In the genomic region with DNA sequence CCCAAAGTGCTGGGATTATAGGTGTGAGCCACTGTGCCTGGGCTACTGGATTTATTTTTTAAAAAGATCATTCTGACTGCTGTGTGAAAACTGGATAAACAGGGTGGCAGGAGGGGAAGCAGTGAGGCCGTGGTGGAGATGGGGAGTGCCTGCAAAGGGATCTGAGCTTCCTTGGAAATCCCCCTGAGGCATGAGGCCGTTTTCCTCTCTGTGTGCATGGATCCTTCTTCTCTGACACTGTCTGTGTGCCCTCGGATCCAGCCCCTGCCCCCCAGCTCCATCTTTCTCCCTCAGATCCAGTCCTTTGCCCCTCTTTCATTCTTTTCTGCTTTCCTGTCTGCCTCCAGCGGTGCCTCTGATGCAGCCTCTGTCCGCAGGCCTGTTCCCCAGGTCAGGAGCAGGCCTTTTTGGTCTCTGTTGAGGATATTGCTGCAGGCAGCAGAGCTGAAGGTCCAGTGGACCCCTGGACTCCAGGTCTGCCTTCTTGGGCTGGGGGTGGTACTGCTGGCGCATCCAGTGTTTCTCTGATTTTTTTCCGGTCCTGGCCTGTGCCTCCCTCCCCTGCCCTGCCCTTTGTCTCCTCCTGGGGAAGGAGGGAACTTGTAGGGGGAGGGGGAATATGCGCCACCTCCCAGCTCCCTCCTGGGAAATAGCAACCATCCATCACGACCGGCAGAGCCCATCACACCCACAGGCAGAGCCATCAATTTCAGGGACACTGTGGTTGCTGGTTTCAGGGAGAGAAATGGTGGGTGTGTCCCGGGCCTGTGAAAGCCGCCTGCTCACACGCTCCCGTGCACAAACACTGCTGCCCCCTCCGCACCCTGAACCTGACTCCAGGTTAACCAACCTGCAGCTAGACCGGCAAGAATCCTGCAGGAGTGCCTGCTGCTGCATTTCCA, we compare ENCODE assay signal across 23 cellular contexts. TPM values are rescaled to one million over a fixed set of nuclear protein-coding genes. Genes with fewer than 3 reads are reported as not detected.
DNase-seq lines count a peak whose midpoint lies in the region; ATAC-seq and TF ChIP-seq lines count a peak whose summit lies in the region.
"Had no signal": no experiment of that assay in that cellular context is flagged by ENCODE, and none has a peak within 500 bp of the region (broad histone marks: within the 10 kb centered on the region; RNA-seq: fewer than 3 reads in every experiment).

No MANE protein-coding gene starts in this region.

- H3K9me1 ChIP-seq in IMR-90 (ENCODE audit: insufficient read depth, low read length): no peaks in the 10 kb centered on the region

- no peak overlapping the region for H3K27ac Mint-ChIP-seq in stimulated activated naive B cell treated with anti-CD40 and anti-IgM and Interleukin-4, amounts not matched to agents 10 μg/mL and 1 μg/mL and 100 μg/mL, for 72 hours
- H3K27ac Mint-ChIP-seq: activated CD4-positive, alpha-beta T cell treated with anti-CD3 and anti-CD28 coated beads for 36 hours; activated naive CD4-positive, alpha-beta T cell treated with anti-CD3 and anti-CD28 coated beads for 36 hours; dendritic cell treated with granulocyte-macrophage colony-stimulating factor and Interleukin-4, amounts not matched to agents 40 ng/mL and 50 ng/mL, for 4 days; T-cell had no signal

- H3K4me2 ChIP-seq in BLaER1 treated with 17β-estradiol and CSF1 and Interleukin-3, amounts not matched to agents 10 nM and 100 nM: peak overlapping the region; percentile 52 to 87 (median 74)
- H3K4me2 ChIP-seq in IMR-90 (ENCODE audit: low read depth, low read length): no peak overlapping the region

- DNase-seq in IMR-90: no peak
- DNase-seq in SK-N-DZ (ENCODE audit: low spot score): peak; percentile 82
- peak; percentile 66 for DNase-seq in iPS-NIHi11 (ENCODE audit: low spot score)
- DNase-seq in activated effector memory CD4-positive, alpha-beta T cell treated with Interleukin-2 at 50 U/mL for 16 hours: no peak
- DNase-seq in MV-4-11 (lab: John Stamatoyannopoulos, UW): no peak
- DNase-seq in stimulated activated naive B cell treated with anti-CD40 and anti-IgM and Interleukin-4, amounts not matched to agents 10 μg/mL and 1 μg/mL and 100 μg/mL, for 72 hours: no peak
- DNase-seq: activated CD4-positive, alpha-beta T cell treated with anti-CD3 and anti-CD28 coated beads for 36 hours; activated naive CD4-positive, alpha-beta T cell treated with anti-CD3 and anti-CD28 coated beads for 36 hours; activated T-cell treated with anti-CD3 and anti-CD28 coated beads, Interleukin-2, amount 50 U/mL, for 4 hours; amygdala; C1 segment of cervical spinal cord; heart left ventricle; NCI-H1092 treated with DMSO at 0.1 percent for 48 hours; Right ventricle myocardium superior; T-cell had no signal

- no peak overlapping the region for H4K5ac ChIP-seq in IMR-90 (ENCODE audit: low read depth, low read length)

- no peak overlapping the region for H2AK5ac ChIP-seq in IMR-90 (ENCODE audit: low read depth, low read length)

- POLR2A ChIA-PET in IMR-90 (lab: Charles Lee; ENCODE audit: unreplicated experiment): no interaction called here

- ATAC-seq in IMR-90 (ENCODE audit: low read depth): no peak
- ATAC-seq in stimulated activated naive B cell treated with anti-CD40 and anti-IgM and Interleukin-4, amounts not matched to agents 10 μg/mL and 1 μg/mL and 100 μg/mL, for 72 hours (replicated peaks): no peak
- ATAC-seq in GM18505 (IDR thresholded peaks at IDR 0.05; ENCODE audit: unreplicated experiment): no peak
- ATAC-seq: activated CD4-positive, alpha-beta T cell treated with anti-CD3 and anti-CD28 coated beads for 36 hours; activated T-cell treated with anti-CD3 and anti-CD28 coated beads, Interleukin-2, amount 50 U/mL, for 4 hours; heart left ventricle; T-cell had no signal

- H3K4me3 Mint-ChIP-seq in stimulated activated naive B cell treated with anti-CD40 and anti-IgM and Interleukin-4, amounts not matched to agents 10 μg/mL and 1 μg/mL and 100 μg/mL, for 72 hours: no peak overlapping the region
- H3K4me3 Mint-ChIP-seq: activated CD4-positive, alpha-beta T cell treated with anti-CD3 and anti-CD28 coated beads for 36 hours; activated naive CD4-positive, alpha-beta T cell treated with anti-CD3 and anti-CD28 coated beads for 36 hours; activated T-cell treated with anti-CD3 and anti-CD28 coated beads, Interleukin-2, amount 50 U/mL, for 4 hours; dendritic cell treated with granulocyte-macrophage colony-stimulating factor and Interleukin-4, amounts not matched to agents 40 ng/mL and 50 ng/mL, for 4 days; nephron; T-cell had no signal

- H3K9me3 ChIP-seq in BLaER1 treated with 17β-estradiol and CSF1 and Interleukin-3, amounts not matched to agents 10 nM and 100 nM (replicated peaks in 1 of 11): no peaks in the 10 kb centered on the region; a peak in 1 of 22 replicates
- H3K9me3 ChIP-seq in IMR-90 (ENCODE audit: control insufficient read depth, insufficient read depth, low read length): no peaks in the 10 kb centered on the region
- H3K9me3 ChIP-seq: HAP-1, heart left ventricle, prostate gland, vagina had no signal

- dilution Hi-C loops in IMR-90 (cut with HindIII; ENCODE audit: low sequenced_read_pairs, unreplicated experiment): no loop called here

- H3K36me3 Mint-ChIP-seq in stimulated activated naive B cell treated with anti-CD40 and anti-IgM and Interleukin-4, amounts not matched to agents 10 μg/mL and 1 μg/mL and 100 μg/mL, for 72 hours: no peaks in the 10 kb centered on the region
- H3K36me3 Mint-ChIP-seq: T-cell had no signal

- TF ChIP-seq POLR2A in IMR-90 (IDR thresholded peaks at IDR 0.05; ENCODE audit: low read depth, low read length) (no peak), GM18505 (IDR thresholded peaks at IDR 0.05; ENCODE audit: borderline replicate concordance, extremely low read depth, insufficient read depth, insufficient read length) (no peak)

- H2BK15ac ChIP-seq in IMR-90 (ENCODE audit: low read depth, low read length): no peak overlapping the region

- peak overlapping the region; percentile 42 for H2AK9ac ChIP-seq in IMR-90 (replicated peaks; ENCODE audit: low read depth, low read length, poor library complexity)

- no peak overlapping the region for H4K8ac ChIP-seq in IMR-90 (ENCODE audit: low read depth in 2 of 2, low read length in 2 of 2)

- H2AFZ ChIP-seq in IMR-90 (replicated peaks; ENCODE audit: low read length, poor library complexity): no peak overlapping the region

- H3K4me3 ChIP-seq in BLaER1 treated with 17β-estradiol and CSF1 and Interleukin-3, amounts not matched to agents 10 nM and 100 nM: no peak overlapping the region
- H3K4me3 ChIP-seq in IMR-90 (ENCODE audit: insufficient read depth, low read depth, low read length): no peak overlapping the region
- H3K4me3 ChIP-seq: HAP-1, heart left ventricle, prostate gland, vagina had no signal

- no peak overlapping the region for H3K14ac ChIP-seq in IMR-90 (replicated peaks; ENCODE audit: low read depth, low read length)

- in situ Hi-C loops in IMR-90 (cut with MboI; ENCODE audit: low sequenced_read_pairs): no loop called here

- H3K56ac ChIP-seq in IMR-90 (ENCODE audit: extremely low read depth, insufficient read depth, low read length): no peak overlapping the region

- no peak overlapping the region for H3K18ac ChIP-seq in IMR-90 (ENCODE audit: low read depth, low read length)

- H3K27me3 ChIP-seq in BLaER1 treated with 17β-estradiol and CSF1 and Interleukin-3, amounts not matched to agents 10 nM and 100 nM: no peaks in the 10 kb centered on the region
- H3K27me3 ChIP-seq in IMR-90 (ENCODE audit: control insufficient read depth, insufficient read depth, low read length): peaks cover 29% of the 10 kb centered on the region
- H3K27me3 ChIP-seq: vagina had no signal

- no peaks in the 10 kb centered on the region for H3K4me1 Mint-ChIP-seq in stimulated activated naive B cell treated with anti-CD40 and anti-IgM and Interleukin-4, amounts not matched to agents 10 μg/mL and 1 μg/mL and 100 μg/mL, for 72 hours
- H3K4me1 Mint-ChIP-seq: activated CD4-positive, alpha-beta T cell treated with anti-CD3 and anti-CD28 coated beads for 36 hours; nephron; T-cell had no signal

- H3K4me1 ChIP-seq in BLaER1 treated with 17β-estradiol and CSF1 and Interleukin-3, amounts not matched to agents 10 nM and 100 nM: peaks cover 10 to 61% (median 45%) of the 10 kb centered on the region in 10 experiments
- no peaks in the 10 kb centered on the region for H3K4me1 ChIP-seq in IMR-90 (ENCODE audit: control insufficient read depth, insufficient read depth, low read length)
- H3K4me1 ChIP-seq: HAP-1, heart left ventricle, prostate gland, vagina had no signal

- no TSS peak for BruUV-seq in IMR-90 (replicated peaks; lab: Mats Ljungman, UMichigan)

- H3K9ac ChIP-seq in BLaER1 treated with 17β-estradiol and CSF1 and Interleukin-3, amounts not matched to agents 10 nM and 100 nM: peak overlapping the region in 8 of 11 experiments; percentile 4 to 64 (median 46); a peak in 14 of 22 replicates
- H3K9ac ChIP-seq in IMR-90 (ENCODE audit: low read depth, low read length): no peak overlapping the region

- H3K4ac ChIP-seq in IMR-90 (ENCODE audit: low read depth, low read length): no peak overlapping the region

- WGBS in IMR-90 (ENCODE audit: extremely low coverage in 2 of 2, insufficient read length in 1 of 2), 2 experiments: 100% methylated on average over 1 of the region's 16 CpGs; no CpG with 5 or more reads in 1 of the 2 experiments

- H2BK20ac ChIP-seq in IMR-90 (ENCODE audit: low read depth, low read length): no peak overlapping the region

- H3K79me1 ChIP-seq in IMR-90 (ENCODE audit: low read depth in 1 of 2, low read length in 2 of 2): no peaks in the 10 kb centered on the region

- no peak for TF ChIP-seq CTCF in IMR-90 (conservative IDR thresholded peaks at IDR 0.05; ENCODE audit: low read depth, low read length)

- H2BK120ac ChIP-seq in IMR-90 (ENCODE audit: low read depth, low read length): no peak overlapping the region

- no peak overlapping the region for H3K23ac ChIP-seq in IMR-90 (ENCODE audit: low read depth, low read length)

- TF ChIP-seq RAD21 in IMR-90 (IDR thresholded peaks at IDR 0.05; ENCODE audit: low read length): no peak

- no peak overlapping the region for H4K91ac ChIP-seq in IMR-90 (ENCODE audit: insufficient read depth, low read depth, low read length)

- peak overlapping the region in 5 of 11 experiments; percentile 17 to 64 (median 50); a peak in 9 of 22 replicates for H3K27ac ChIP-seq in BLaER1 treated with 17β-estradiol and CSF1 and Interleukin-3, amounts not matched to agents 10 nM and 100 nM
- H3K27ac ChIP-seq in IMR-90 (ENCODE audit: insufficient read depth, low read length): no peak overlapping the region
- H3K27ac ChIP-seq: heart left ventricle, prostate gland, vagina had no signal

- CTCF ChIA-PET in IMR-90 (lab: Yijun Ruan, JAX): no interaction called here

- H4K20me1 ChIP-seq in BLaER1 treated with 17β-estradiol and CSF1 and Interleukin-3, amounts not matched to agents 10 nM and 100 nM: peaks cover 0 to 93% (median 66%) of the 10 kb centered on the region in 11 experiments; a peak in 17 of 22 replicates
- peaks cover 3% of the 10 kb centered on the region; the same call in 1 of the 2 replicates for H4K20me1 ChIP-seq in IMR-90 (ENCODE audit: insufficient read depth, low read length)

- no peaks in the 10 kb centered on the region for H3K9me3 Mint-ChIP-seq in stimulated activated naive B cell treated with anti-CD40 and anti-IgM and Interleukin-4, amounts not matched to agents 10 μg/mL and 1 μg/mL and 100 μg/mL, for 72 hours
- H3K9me3 Mint-ChIP-seq: activated naive CD4-positive, alpha-beta T cell treated with anti-CD3 and anti-CD28 coated beads for 36 hours; activated T-cell treated with anti-CD3 and anti-CD28 coated beads, Interleukin-2, amount 50 U/mL, for 4 hours; dendritic cell treated with granulocyte-macrophage colony-stimulating factor and Interleukin-4, amounts not matched to agents 40 ng/mL and 50 ng/mL, for 4 days; nephron; T-cell had no signal

- intact Hi-C loops in IMR-90 (cut with micrococcal nuclease): no loop called here

- H2BK5ac ChIP-seq in IMR-90 (ENCODE audit: low read depth, low read length, poor library complexity, severe bottlenecking): no peak overlapping the region

- peaks cover 0 to 84% (median 71%) of the 10 kb centered on the region in 11 experiments; a peak in 16 of 22 replicates for H3K36me3 ChIP-seq in BLaER1 treated with 17β-estradiol and CSF1 and Interleukin-3, amounts not matched to agents 10 nM and 100 nM
- H3K36me3 ChIP-seq in IMR-90 (ENCODE audit: control insufficient read depth, insufficient read depth, low read length): no peaks in the 10 kb centered on the region
- H3K36me3 ChIP-seq: HAP-1, heart left ventricle, prostate gland, vagina had no signal

- peaks cover 5 to 7% of the 10 kb centered on the region in 2 donors for H3K27me3 Mint-ChIP-seq in stimulated activated naive B cell treated with anti-CD40 and anti-IgM and Interleukin-4, amounts not matched to agents 10 μg/mL and 1 μg/mL and 100 μg/mL, for 72 hours
- H3K27me3 Mint-ChIP-seq: activated CD4-positive, alpha-beta T cell treated with anti-CD3 and anti-CD28 coated beads for 36 hours had no signal

RNA-seq across cellular contexts. Expression of a gene that starts 17.0 kb away (rescaled TPM):
- total RNA-seq in IMR-90 (2012; rRNA removed): 0.54 and 0.56 TPM in 2 replicates
- polyA plus RNA-seq in IMR-90 (2012; rRNA removed): 2.0 and 2.8 TPM in 2 replicates
- polyA plus RNA-seq in IMR-90 (2012; cell fraction: cytosol; rRNA removed): 1.9 and 2.8 TPM in 2 replicates
- polyA plus RNA-seq in IMR-90 (2012; cell fraction: nucleus; rRNA removed; ENCODE audit: low replicate concordance): 2.8 and 7.3 TPM in 2 replicates
- polyA plus RNA-seq in SK-N-DZ (2014; cell fraction: cytosol; rRNA removed): 12.6 and 22.8 TPM in 2 replicates
- 28.9 and 49.6 TPM in 2 replicates for polyA plus RNA-seq in SK-N-DZ (2014; cell fraction: nucleus; rRNA removed)
- total RNA-seq: activated CD4-positive, alpha-beta T cell treated with anti-CD3 and anti-CD28 coated beads for 36 hours; Right ventricle myocardium superior; skeletal muscle tissue had no signal

Comparison
In these comparisons a context has a peak if more than half of its experiments do, and no peak if none do; other contexts are left out.
1. DNase-seq: peak in SK-N-DZ (single experiment) and iPS-NIHi11 (single experiment); none in IMR-90 (single experiment), activated effector memory CD4-positive, alpha-beta T cell treated with Interleukin-2 at 50 U/mL for 16 hours (single experiment), MV-4-11 (single experiment) and stimulated activated naive B cell treated with anti-CD40 and anti-IgM and Interleukin-4, amounts not matched to agents 10 μg/mL and 1 μg/mL and 100 μg/mL, for 72 hours (single experiment).